In the genomic region with DNA sequence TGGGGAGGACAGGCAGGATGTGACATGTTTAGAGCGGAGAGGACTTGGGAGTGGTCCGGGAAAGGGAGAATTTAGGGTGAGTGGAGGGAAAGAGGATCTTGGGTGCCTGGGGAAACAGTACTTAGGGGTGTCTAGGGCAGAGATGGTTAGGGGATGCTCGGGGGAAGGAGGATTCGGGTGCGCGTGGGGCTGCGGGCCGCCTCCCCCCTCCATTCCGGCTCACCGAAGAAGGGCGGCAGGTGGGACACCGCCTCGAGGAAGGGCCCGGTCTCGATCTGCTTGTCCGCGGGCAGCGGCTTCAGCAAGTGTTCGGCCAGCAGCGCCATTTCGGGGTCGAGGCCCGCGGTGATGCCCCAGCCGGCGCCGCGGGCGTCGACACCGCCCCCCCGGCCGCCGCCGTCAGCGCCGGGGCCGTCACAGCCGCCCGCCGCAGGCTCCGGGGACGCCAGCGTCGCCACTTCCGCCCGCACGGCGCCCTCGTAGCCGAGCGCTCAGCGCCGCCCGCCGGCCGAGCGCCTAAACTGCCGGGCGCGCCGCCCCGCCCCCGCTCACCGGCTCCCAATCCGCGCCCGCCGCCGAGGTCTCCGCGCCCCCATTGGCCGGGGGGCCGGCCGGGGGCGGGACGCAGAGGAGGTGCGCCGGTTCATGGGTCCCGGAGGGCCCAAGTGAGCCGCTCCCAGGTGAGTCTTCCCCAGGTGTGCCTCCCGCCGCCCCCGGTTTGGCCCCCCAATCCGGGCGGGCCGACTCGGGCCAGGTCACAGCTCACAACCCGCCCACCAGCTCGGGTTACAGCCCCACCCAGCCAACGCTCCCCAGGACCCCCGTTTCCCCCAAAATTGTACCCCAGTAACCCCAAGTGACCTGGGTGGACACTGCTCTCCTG, we compare ENCODE assay signal across 8 cellular contexts. TPM values are rescaled to one million over a fixed set of nuclear protein-coding genes. Genes with fewer than 3 reads are reported as not detected.
DNase-seq lines count a peak whose midpoint lies in the region; ATAC-seq and TF ChIP-seq lines count a peak whose summit lies in the region.

A gene with protein sequence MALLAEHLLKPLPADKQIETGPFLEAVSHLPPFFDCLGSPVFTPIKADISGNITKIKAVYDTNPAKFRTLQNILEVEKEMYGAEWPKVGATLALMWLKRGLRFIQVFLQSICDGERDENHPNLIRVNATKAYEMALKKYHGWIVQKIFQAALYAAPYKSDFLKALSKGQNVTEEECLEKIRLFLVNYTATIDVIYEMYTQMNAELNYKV (minus strand): TSS at position 493 of the 883 bp plus-strand sequence. CDS start 167 bp downstream, at position 326.

- H3K27ac Mint-ChIP-seq in neural progenitor cell, result peak within 1 kb of the TSS; percentile 64

- DNase-seq in EH (ENCODE audit: low read depth) (peak; percentile 86), LHCN-M2 (ENCODE audit: low read depth) (peak; percentile 72), SHP77 (lab: John Stamatoyannopoulos, UW) (peak; percentile 67 to 75), activated gamma-delta T cell (lab: John Stamatoyannopoulos, UW) (peak; percentile 88), foreskin fibroblast (peak; percentile 81 to 95), neural progenitor cell (ENCODE audit: low spot score) (peak; percentile 97), stromal cell of bone marrow (ENCODE audit: low read depth) (peak; percentile 71)

- H3K79me2 ChIP-seq in neural progenitor cell (ENCODE audit: low read depth), result peaks cover 21% of the 10 kb centered on the region

- no peak within 1 kb of the TSS for H3K27ac ChIP-seq in neural progenitor cell

- H3K9me3 ChIP-seq in neural progenitor cell (ENCODE audit: low read depth), result no peaks in the 10 kb centered on the region

- H3F3A ChIP-seq in neural progenitor cell (ENCODE audit: low read depth), result no peaks in the 10 kb centered on the region

- H4K20me1 ChIP-seq in neural progenitor cell (ENCODE audit: low read depth), result no peaks in the 10 kb centered on the region

- peak; percentile 94 for ATAC-seq in GM21825 (IDR thresholded peaks at IDR 0.05; ENCODE audit: unreplicated experiment)

- peaks cover 14% of the 10 kb centered on the region for H3K4me1 ChIP-seq in neural progenitor cell

- peak within 1 kb of the TSS; percentile 96 for H3K4me3 Mint-ChIP-seq in neural progenitor cell

- H3K9me3 Mint-ChIP-seq in neural progenitor cell, result no peaks in the 10 kb centered on the region

- H3K4me1 Mint-ChIP-seq in neural progenitor cell, result peaks cover 28% of the 10 kb centered on the region

- H3K36me3 ChIP-seq in neural progenitor cell, result no peaks in the 10 kb centered on the region

- H3K4me3 ChIP-seq in foreskin fibroblast (ENCODE audit: low read depth in 1 of 2, low read length in 2 of 2) (peak within 1 kb of the TSS; percentile 61 to 88), neural progenitor cell (peak within 1 kb of the TSS; percentile 90)

- H3K27me3 Mint-ChIP-seq in neural progenitor cell (ENCODE audit: insufficient read depth, low read depth), result peaks cover 18% of the 10 kb centered on the region

- peaks cover 18% of the 10 kb centered on the region for H3K27me3 ChIP-seq in neural progenitor cell

- H3K4me2 ChIP-seq in neural progenitor cell, result peak within 1 kb of the TSS; percentile 97

- H3K36me3 Mint-ChIP-seq in neural progenitor cell, result no peaks in the 10 kb centered on the region

- no peak for TF ChIP-seq CTCF in foreskin fibroblast (IDR thresholded peaks at IDR 0.05; ENCODE audit: low read depth, low read length)
- peak; percentile 55 for TF ChIP-seq CTCF in neural progenitor cell (IDR thresholded peaks at IDR 0.05)

- H2AFZ ChIP-seq in neural progenitor cell (replicated peaks), result peak within 1 kb of the TSS; percentile 100

- H3K9ac ChIP-seq in neural progenitor cell, result peak within 1 kb of the TSS; percentile 76

RNA-seq across cellular contexts. Expression of the gene that starts here (rescaled TPM):
- total RNA-seq in LHCN-M2 (2014; rRNA removed) (51.7 and 74.8 TPM in 2 replicates), neural progenitor cell (ENCODE audit: low replicate concordance) (16.6 and 24.0 TPM in 2 replicates)
- polyA plus RNA-seq in LHCN-M2 (2012), result 56.6 TPM
